Comparison of ENCODE assay signal across 30 cellular contexts in the genomic region with DNA sequence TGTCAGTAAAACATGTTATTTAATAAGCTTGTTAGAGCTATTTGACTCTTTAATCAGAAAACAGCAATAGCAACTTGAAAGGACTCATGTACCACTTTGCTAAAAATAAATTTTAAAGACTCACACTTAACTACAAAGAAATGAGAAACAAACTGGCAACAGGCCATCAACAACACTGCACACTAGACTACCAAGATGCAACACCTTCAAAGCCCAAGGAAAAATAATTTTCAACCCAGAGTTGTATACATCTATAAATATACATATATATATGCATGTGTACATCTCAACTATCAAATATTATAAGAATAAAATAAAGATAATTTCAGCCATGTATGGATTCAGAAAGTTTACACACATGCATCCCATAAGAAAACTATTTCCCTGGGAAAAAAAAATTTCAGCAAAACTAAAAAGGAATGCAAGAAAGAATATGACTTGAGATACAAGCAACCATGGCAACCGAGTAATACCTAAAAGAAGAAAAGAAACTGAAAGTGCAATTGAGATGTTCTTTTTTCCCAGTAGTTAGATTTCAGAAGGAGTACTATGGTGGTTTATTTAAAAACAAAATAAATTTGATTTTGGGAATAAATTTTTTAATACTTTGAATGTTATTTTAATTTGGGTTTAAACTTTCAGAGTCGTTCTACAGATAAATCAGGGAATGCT.
DNase-seq lines count a peak whose midpoint lies in the region; ATAC-seq, FAIRE-seq and TF ChIP-seq lines count a peak whose summit lies in the region.
"Had no signal": no experiment of that assay in that cellular context is flagged by ENCODE, and none has a peak within 500 bp of the region (broad histone marks: within the 10 kb centered on the region; RNA-seq: fewer than 3 reads in every experiment).

No MANE protein-coding gene starts in this region.

- in situ Hi-C loops in astrocyte of the spinal cord (cut with HindIII; ENCODE audit: low sequenced_read_pairs), result no loop called here

- peaks cover 11% of the 10 kb centered on the region for H3K27me3 Mint-ChIP-seq in osteocyte (ENCODE audit: unreplicated experiment)
- H3K27me3 Mint-ChIP-seq: activated naive CD8-positive, alpha-beta T cell treated with anti-CD3 and anti-CD28 coated beads, Interleukin-2, amount 50 U/mL, for 24 hours; brain; naive B cell; T-cell had no signal

- no peak for TF ChIP-seq CTCF in astrocyte of the spinal cord (IDR thresholded peaks at IDR 0.05; ENCODE audit: low read depth, low read length)
- TF ChIP-seq CTCF in osteocyte (IDR thresholded peaks at IDR 0.05), result no peak

- H3K4me3 Mint-ChIP-seq in osteocyte (ENCODE audit: unreplicated experiment), result no peak overlapping the region
- H3K4me3 Mint-ChIP-seq: activated CD8-positive, alpha-beta T cell treated with anti-CD3 and anti-CD28 coated beads, Interleukin-2, amount 10 ng/mL, durations not matched to agents 7 days and 5 days; activated naive CD8-positive, alpha-beta T cell treated with anti-CD3 and anti-CD28 coated beads, Interleukin-2, amount 50 U/mL, for 24 hours; brain; naive B cell; T-cell had no signal

- H3K36me3 Mint-ChIP-seq in osteocyte (ENCODE audit: unreplicated experiment), result no peaks in the 10 kb centered on the region
- H3K36me3 Mint-ChIP-seq: brain, naive B cell, T-cell had no signal

- no peak overlapping the region for H3K4me3 ChIP-seq in astrocyte of the spinal cord (ENCODE audit: low read depth, low read length)
- H3K4me3 ChIP-seq: hepatocyte, smooth muscle cell had no signal

- H3K27ac Mint-ChIP-seq in osteocyte (ENCODE audit: unreplicated experiment), result peak overlapping the region; percentile 63
- H3K27ac Mint-ChIP-seq: activated CD8-positive, alpha-beta T cell treated with anti-CD3 and anti-CD28 coated beads, Interleukin-2, amount 10 ng/mL, durations not matched to agents 7 days and 5 days; activated naive CD8-positive, alpha-beta T cell treated with anti-CD3 and anti-CD28 coated beads, Interleukin-2, amount 50 U/mL, for 24 hours; brain; naive B cell; T-cell had no signal

- no peaks in the 10 kb centered on the region for H3K9me3 Mint-ChIP-seq in osteocyte (ENCODE audit: unreplicated experiment)

- H3K4me1 Mint-ChIP-seq in osteocyte (ENCODE audit: unreplicated experiment), result peaks cover 9% of the 10 kb centered on the region
- H3K4me1 Mint-ChIP-seq: activated naive CD8-positive, alpha-beta T cell treated with anti-CD3 and anti-CD28 coated beads, Interleukin-2, amount 50 U/mL, for 24 hours; brain; naive B cell; T-cell had no signal

- ATAC-seq in GM18867 (IDR thresholded peaks at IDR 0.05; ENCODE audit: unreplicated experiment), result peak; percentile 87
- peak; percentile 68 for ATAC-seq in HG03342 (IDR thresholded peaks at IDR 0.05; ENCODE audit: unreplicated experiment)
- ATAC-seq in GM21825 (IDR thresholded peaks at IDR 0.05; ENCODE audit: unreplicated experiment), result no peak
- ATAC-seq: activated CD8-positive, alpha-beta T cell treated with anti-CD3 and anti-CD28 coated beads, Interleukin-2, amount 10 ng/mL, durations not matched to agents 7 days and 5 days; activated naive CD8-positive, alpha-beta T cell treated with anti-CD3 and anti-CD28 coated beads, Interleukin-2, amount 50 U/mL, for 24 hours; left lobe of liver; T-cell had no signal

- no peak for TF ChIP-seq POLR2A in GM12892 (IDR thresholded peaks at IDR 0.05; ENCODE audit: low read depth, low read length)

- DNase-seq in astrocyte of the spinal cord (ENCODE audit: low read depth, low spot score), result peak; percentile 19
- no peak for DNase-seq in osteocyte (ENCODE audit: extremely low spot score, unreplicated experiment)
- no peak for DNase-seq in GM12892 (ENCODE audit: insufficient read length)
- no peak for DNase-seq in ureter (ENCODE audit: low spot score)
- DNase-seq: activated CD8-positive, alpha-beta T cell treated with anti-CD3 and anti-CD28 coated beads, Interleukin-2, amount 10 ng/mL, durations not matched to agents 7 days and 5 days; activated gamma-delta T cell treated with Interleukin-2 at 50 U/mL for 16 hours; activated naive CD8-positive, alpha-beta T cell treated with anti-CD3 and anti-CD28 coated beads, Interleukin-2, amount 50 U/mL, for 24 hours; activated T-cell treated with anti-CD3 and anti-CD28 coated beads for 4 hours; effector memory CD4-positive, alpha-beta T cell; IMR-90; naive B cell; NCI-H146; NCI-H2171 treated with DMSO at 0.1 percent for 48 hours; NCI-H524; NK-92 treated with Interleukin-12 subunit alpha and Interleukin-12 subunit beta, amount 100 ng/mL, for 24 hours; nucleus accumbens; SIG-M5; stimulated activated CD4-positive, alpha-beta T cell treated with anti-CD3 and anti-CD28 coated beads, Interleukin-2, amount 100 ng/mL, for 24 hours; T-cell had no signal

- FAIRE-seq in GM12892 (lab: Jason Lieb, UNC), result no peak
- FAIRE-seq: frontal cortex, H54, TTC549, urothelium cell line had no signal
